8 cellular contexts compared by ENCODE assay signal in the genomic region with DNA sequence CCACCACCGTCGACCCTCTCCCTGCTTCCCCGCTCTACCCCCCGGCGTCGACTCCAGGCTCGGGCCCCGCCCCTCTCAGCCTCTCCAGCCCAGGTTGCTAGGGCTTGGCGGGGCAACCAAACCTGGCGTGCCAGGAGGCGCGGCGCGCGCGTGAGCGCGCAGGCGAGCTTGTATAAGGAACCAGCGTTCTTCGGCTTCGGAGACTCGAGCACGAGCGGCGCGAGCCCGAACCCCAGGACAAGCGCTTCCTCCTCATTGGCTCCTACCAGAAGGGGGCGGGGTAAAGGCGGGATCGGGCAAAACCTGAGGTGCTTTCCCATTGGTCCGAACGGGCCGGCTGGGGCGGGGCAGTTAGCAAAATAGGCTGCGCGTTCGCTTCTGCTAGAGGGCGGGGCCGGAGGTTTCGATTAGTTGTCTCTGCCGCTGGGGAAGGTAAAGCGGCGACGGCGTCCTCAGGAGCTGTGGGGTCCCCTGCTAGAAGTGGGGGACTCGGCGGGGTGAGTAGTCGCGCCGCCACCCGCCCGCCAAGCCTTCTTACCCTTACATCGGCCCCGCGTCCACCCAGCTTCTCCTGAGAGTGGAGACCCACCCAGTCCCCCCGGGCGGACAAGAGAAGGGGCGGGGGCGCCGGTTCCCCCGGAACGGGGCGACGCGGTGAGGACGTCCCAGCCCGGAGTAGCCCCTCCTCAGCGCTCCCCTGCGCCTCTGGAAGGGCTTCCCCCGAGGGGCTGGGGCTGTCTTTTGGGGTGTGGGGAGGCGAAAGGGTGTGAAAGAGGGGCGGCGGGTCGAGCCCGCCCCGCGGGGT. TPM values are rescaled to one million over a fixed set of nuclear protein-coding genes. Genes with fewer than 3 reads are reported as not detected.
DNase-seq lines count a peak whose midpoint lies in the region; ATAC-seq and TF ChIP-seq lines count a peak whose summit lies in the region.

A gene (plus strand): TSS at position 410 of the 805 bp plus-strand sequence. CDS start 81,489 bp downstream, outside the sequence.

- peak within 1 kb of the TSS; percentile 99 for H3K4me2 ChIP-seq in DND-41 (ENCODE audit: insufficient read depth, low read length)

- peak within 1 kb of the TSS; percentile 63 for H3K9ac ChIP-seq in DND-41 (ENCODE audit: low read depth, low read length)

- TF ChIP-seq CTCF in DND-41 (IDR thresholded peaks at IDR 0.05; ENCODE audit: borderline replicate concordance, extremely low read depth, low read length, poor library complexity, severe bottlenecking): no peak

- H3K79me2 ChIP-seq in DND-41 (ENCODE audit: insufficient read depth, low read length): no peaks in the 10 kb centered on the region

- H3K27me3 ChIP-seq in DND-41 (ENCODE audit: insufficient read depth, low read length, poor library complexity): no peaks in the 10 kb centered on the region

- peak; percentile 96 for DNase-seq in DND-41
- DNase-seq in GOT3 (lab: John Stamatoyannopoulos, UW): peak; percentile 89
- DNase-seq in LHCN-M2 (ENCODE audit: low read depth): peak; percentile 93
- peak; percentile 96 for DNase-seq in RPMI7951 (ENCODE audit: low read depth)
- peak; percentile 87 to 90 for DNase-seq in activated T-helper 1 cell treated with anti-CD3 and anti-CD28 coated beads, Interleukin-2, amount 50 U/mL, for 16 hours (ENCODE audit: low read depth in 1 of 2, low spot score in 1 of 2)
- DNase-seq in fibroblast of gingiva (ENCODE audit: low read depth): peak; percentile 94
- peak; percentile 95 for DNase-seq in myocyte (ENCODE audit: low read depth)
- peak; percentile 80 for DNase-seq in stimulated activated CD8-positive, alpha-beta memory T cell treated with anti-CD3 and anti-CD28 coated beads, Interleukin-7, amount 100 ng/mL, for 24 hours (ENCODE audit: low read depth)

- H4K20me1 ChIP-seq in DND-41 (ENCODE audit: insufficient read depth, low read length): no peaks in the 10 kb centered on the region

- H2AFZ ChIP-seq in DND-41 (ENCODE audit: low read depth, low read length): peak within 1 kb of the TSS; percentile 83

- peak within 1 kb of the TSS; percentile 39 to 74; a peak in 3 of 4 replicates for H3K4me3 ChIP-seq in DND-41 (ENCODE audit: low read depth in 1 of 2, low read length in 2 of 2)

- peaks cover 20% of the 10 kb centered on the region for H3K4me1 ChIP-seq in DND-41 (ENCODE audit: insufficient read depth, low read length)

- no peaks in the 10 kb centered on the region for H3K9me3 ChIP-seq in DND-41 (ENCODE audit: insufficient read depth, low read length, severe bottlenecking)

- H3K27ac ChIP-seq in DND-41 (ENCODE audit: low read length): peak within 1 kb of the TSS; percentile 10; the same call in 1 of the 2 replicates

- H3K36me3 ChIP-seq in DND-41 (ENCODE audit: insufficient read depth, low read length): no peaks in the 10 kb centered on the region

- peak; percentile 88 for ATAC-seq in DND-41 (ENCODE audit: insufficient read depth, low read depth)

RNA-seq across cellular contexts. Expression of the gene that starts here (rescaled TPM):
- total RNA-seq in LHCN-M2 (2014; rRNA removed) (3.5 and 4.0 TPM in 2 replicates), myocyte (4.9 and 5.0 TPM in 2 replicates)
- 1.3 TPM for polyA plus RNA-seq in LHCN-M2 (2012)
- 2.5 and 2.7 TPM in 2 replicates for total RNA-seq in RPMI7951 (2014; rRNA removed; shearing (Covaris generic))
- polyA plus RNA-seq in myocyte (2012): 1.3 TPM

Comparison
In these comparisons a context has a peak if more than half of its experiments do, and no peak if none do; other contexts are left out.
1. Peak in every context shown above with its lines: DNase-seq, ATAC-seq, H3K4me3 ChIP-seq and H3K27ac ChIP-seq.